Comparison of ENCODE assay signal across 8 cellular contexts in genomic region chr19:13116282-13117175, GRCh38. TPM values are rescaled to one million over a fixed set of nuclear protein-coding genes. Genes with fewer than 3 reads are reported as not detected.
DNase-seq lines count a peak whose midpoint lies in the region; ATAC-seq and TF ChIP-seq lines count a peak whose summit lies in the region.

Gene TRMT1, minus strand, starts transcription at chr19:13116740. Its CDS starts 341 bp downstream, at chr19:13116399.

- intact Hi-C loops in naive thymus-derived CD4-positive, alpha-beta T cell (cut with micrococcal nuclease): loop anchor here (1.0 to 5.0 kb wide), 10 partner anchors 12 to 966 kb away; partner anchors contain the start of genes GCDH (in 2 of the 2) and TRIR (in 1 of the 2)

- H3K9me3 ChIP-seq in Karpas-422 (ENCODE audit: low read length): no peaks in the 10 kb centered on the region
- H3K9me3 ChIP-seq in naive thymus-derived CD4-positive, alpha-beta T cell (ENCODE audit: control insufficient read depth in 2 of 3, low read length in 3 of 3): no peaks in the 10 kb centered on the region

- peak within 1 kb of the TSS; percentile 92 for H3K27ac Mint-ChIP-seq in activated T-cell treated with anti-CD3 and anti-CD28 coated beads, Interleukin-2, amount 50 U/mL, for 72 hours
- H3K27ac Mint-ChIP-seq in naive thymus-derived CD4-positive, alpha-beta T cell: peak within 1 kb of the TSS; percentile 85 to 96 (median 91)
- H3K27ac Mint-ChIP-seq in stimulated activated effector memory CD8-positive, alpha-beta T cell treated with anti-CD3 and anti-CD28 coated beads, Interleukin-12 subunit alpha, Interleukin-12 subunit beta, amount 100 ng/mL, for 72 hours: peak within 1 kb of the TSS; percentile 93

- no peaks in the 10 kb centered on the region for H3K27me3 ChIP-seq in BJ (ENCODE audit: control insufficient read depth, insufficient read depth, low read length)
- H3K27me3 ChIP-seq in Karpas-422 (ENCODE audit: low read length): no peaks in the 10 kb centered on the region
- no peaks in the 10 kb centered on the region for H3K27me3 ChIP-seq in naive thymus-derived CD4-positive, alpha-beta T cell (ENCODE audit: control insufficient read depth in 2 of 2, insufficient read depth in 2 of 2, low read length in 2 of 2)

- peaks cover 0 to 3% of the 10 kb centered on the region in 2 donors for H3K36me3 Mint-ChIP-seq in activated T-cell treated with anti-CD3 and anti-CD28 coated beads, Interleukin-2, amount 50 U/mL, for 72 hours (ENCODE audit: insufficient read depth in 2 of 2)
- peaks cover 0 to 2% (median 0%) of the 10 kb centered on the region in 5 donors for H3K36me3 Mint-ChIP-seq in naive thymus-derived CD4-positive, alpha-beta T cell
- H3K36me3 Mint-ChIP-seq in stimulated activated effector memory CD8-positive, alpha-beta T cell treated with anti-CD3 and anti-CD28 coated beads, Interleukin-12 subunit alpha, Interleukin-12 subunit beta, amount 100 ng/mL, for 72 hours: peaks cover 60% of the 10 kb centered on the region

- H3K27me3 Mint-ChIP-seq in activated T-cell treated with anti-CD3 and anti-CD28 coated beads, Interleukin-2, amount 50 U/mL, for 72 hours (ENCODE audit: low read depth): no peaks in the 10 kb centered on the region
- H3K27me3 Mint-ChIP-seq in naive thymus-derived CD4-positive, alpha-beta T cell: no peaks in the 10 kb centered on the region

- H3K9me3 Mint-ChIP-seq in activated T-cell treated with anti-CD3 and anti-CD28 coated beads, Interleukin-2, amount 50 U/mL, for 72 hours: no peaks in the 10 kb centered on the region
- peaks cover 0 to 3% (median 0%) of the 10 kb centered on the region in 11 donors for H3K9me3 Mint-ChIP-seq in naive thymus-derived CD4-positive, alpha-beta T cell
- no peaks in the 10 kb centered on the region for H3K9me3 Mint-ChIP-seq in stimulated activated effector memory CD8-positive, alpha-beta T cell treated with anti-CD3 and anti-CD28 coated beads, Interleukin-12 subunit alpha, Interleukin-12 subunit beta, amount 100 ng/mL, for 72 hours

- H3K4me3 ChIP-seq in BJ (ENCODE audit: low read depth, low read length) (peak within 1 kb of the TSS; percentile 99), Karpas-422 (ENCODE audit: low read length) (peak within 1 kb of the TSS; percentile 97)
- peak within 1 kb of the TSS; percentile 97 for H3K4me3 ChIP-seq in naive thymus-derived CD4-positive, alpha-beta T cell (ENCODE audit: low read length)

- POLR2A ChIA-PET in BJ (lab: Charles Lee): no interaction called here
- POLR2A ChIA-PET in naive thymus-derived CD4-positive, alpha-beta T cell (lab: Charles Lee): interaction anchor here (0.6 to 5.1 kb wide), 8 partner anchors 12 to 137 kb away, joined by 3 to 53 read pairs (median 10); partner anchors contain the start of genes IER2 and STX10

- peak within 1 kb of the TSS; percentile 55 for H3K27ac ChIP-seq in Karpas-422 (ENCODE audit: low read length)
- peak within 1 kb of the TSS; percentile 75 for H3K27ac ChIP-seq in naive thymus-derived CD4-positive, alpha-beta T cell (ENCODE audit: low read depth, low read length)

- peak within 1 kb of the TSS; percentile 92 for H3K4me3 Mint-ChIP-seq in activated T-cell treated with anti-CD3 and anti-CD28 coated beads, Interleukin-2, amount 50 U/mL, for 72 hours
- H3K4me3 Mint-ChIP-seq in naive thymus-derived CD4-positive, alpha-beta T cell: peak within 1 kb of the TSS; percentile 86 to 99 (median 97)
- peak within 1 kb of the TSS; percentile 85 for H3K4me3 Mint-ChIP-seq in stimulated activated effector memory CD8-positive, alpha-beta T cell treated with anti-CD3 and anti-CD28 coated beads, Interleukin-12 subunit alpha, Interleukin-12 subunit beta, amount 100 ng/mL, for 72 hours

- peak within 1 kb of the TSS; percentile 91 for H3K4me2 ChIP-seq in Karpas-422 (ENCODE audit: low read depth, low read length, poor library complexity, severe bottlenecking)

- ATAC-seq in GM19455 (IDR thresholded peaks at IDR 0.05; ENCODE audit: unreplicated experiment): peak; percentile 53
- peak; percentile 61 to 67 for ATAC-seq in activated T-cell treated with anti-CD3 and anti-CD28 coated beads, Interleukin-2, amount 50 U/mL, for 72 hours (replicated peaks in 1 of 2)
- ATAC-seq in naive thymus-derived CD4-positive, alpha-beta T cell: peak; percentile 74
- ATAC-seq in stimulated activated effector memory CD8-positive, alpha-beta T cell treated with anti-CD3 and anti-CD28 coated beads, Interleukin-12 subunit alpha, Interleukin-12 subunit beta, amount 100 ng/mL, for 72 hours: peak; percentile 67

- peaks cover 44% of the 10 kb centered on the region for H3K4me1 ChIP-seq in Karpas-422 (ENCODE audit: low read length)
- peaks cover 25 to 30% of the 10 kb centered on the region in 2 donors for H3K4me1 ChIP-seq in naive thymus-derived CD4-positive, alpha-beta T cell (ENCODE audit: control insufficient read depth in 2 of 2, insufficient read depth in 2 of 2, low read length in 2 of 2)

- peak within 1 kb of the TSS; percentile 73; the same call in 1 of the 2 replicates for H2AFZ ChIP-seq in Karpas-422 (ENCODE audit: low read length)

- DNase-seq in BJ (ENCODE audit: low read depth) (no peak), Karpas-422 (peak; percentile 97), RKO (ENCODE audit: low spot score) (peak; percentile 98), fibroblast of gingiva (ENCODE audit: low read depth) (peak; percentile 90)
- DNase-seq in activated T-cell treated with anti-CD3 and anti-CD28 coated beads, Interleukin-2, amount 50 U/mL, for 72 hours: peak; percentile 89 to 94
- DNase-seq in naive thymus-derived CD4-positive, alpha-beta T cell: peak; percentile 65 to 90 (median 86)
- peak; percentile 76 to 95 for DNase-seq in stimulated activated effector memory CD8-positive, alpha-beta T cell treated with anti-CD3 and anti-CD28 coated beads, Interleukin-12 subunit alpha, Interleukin-12 subunit beta, amount 100 ng/mL, for 72 hours (ENCODE audit: low spot score in 2 of 2)

- peaks cover 27% of the 10 kb centered on the region for H4K20me1 ChIP-seq in Karpas-422 (ENCODE audit: insufficient read depth, low read depth, low read length)

- H3K4me1 Mint-ChIP-seq in activated T-cell treated with anti-CD3 and anti-CD28 coated beads, Interleukin-2, amount 50 U/mL, for 72 hours (ENCODE audit: low read depth): peaks cover 41% of the 10 kb centered on the region
- peaks cover 12 to 50% (median 36%) of the 10 kb centered on the region in 7 donors for H3K4me1 Mint-ChIP-seq in naive thymus-derived CD4-positive, alpha-beta T cell
- H3K4me1 Mint-ChIP-seq in stimulated activated effector memory CD8-positive, alpha-beta T cell treated with anti-CD3 and anti-CD28 coated beads, Interleukin-12 subunit alpha, Interleukin-12 subunit beta, amount 100 ng/mL, for 72 hours: peaks cover 40% of the 10 kb centered on the region

- peaks cover 7% of the 10 kb centered on the region for H3K36me3 ChIP-seq in BJ (ENCODE audit: control insufficient read depth, insufficient read depth, low read length)
- no peaks in the 10 kb centered on the region for H3K36me3 ChIP-seq in Karpas-422 (ENCODE audit: insufficient read depth, low read length)
- peaks cover 0 to 29% (median 0%) of the 10 kb centered on the region in 3 experiments for H3K36me3 ChIP-seq in naive thymus-derived CD4-positive, alpha-beta T cell (ENCODE audit: control insufficient read depth in 2 of 3, insufficient read depth in 3 of 3, low read length in 3 of 3)

- H3K9me2 ChIP-seq in Karpas-422 (replicated peaks; ENCODE audit: insufficient read depth, low read length): no peaks in the 10 kb centered on the region

- peaks cover 50% of the 10 kb centered on the region for H3K79me2 ChIP-seq in Karpas-422 (ENCODE audit: low read length)

- no peak for TF ChIP-seq CTCF in BJ (IDR thresholded peaks at IDR 0.05; ENCODE audit: insufficient read depth, low read depth, low read length)

- peak within 1 kb of the TSS; percentile 84 for H3K9ac ChIP-seq in Karpas-422 (ENCODE audit: low read length)

- CTCF ChIA-PET in BJ (lab: Yijun Ruan, JAX): interaction anchor here (1.0 to 2.2 kb wide), 4 partner anchors 34 to 151 kb away, joined by 3 to 6 read pairs (median 4); no protein-coding TSS in a partner anchor
- CTCF ChIA-PET in naive thymus-derived CD4-positive, alpha-beta T cell (lab: Charles Lee): interaction anchor here (0.9 to 4.1 kb wide), 3 partner anchors 11 to 13 kb away, joined by 3 to 19 read pairs (median 3); no protein-coding TSS in a partner anchor

RNA-seq across cellular contexts. Expression of gene TRMT1, which starts in this region (rescaled TPM):
- 15.9 and 30.8 TPM in 2 replicates for polyA plus RNA-seq in BJ (2011; rRNA removed)
- 20.2 and 36.8 TPM in 2 replicates for polyA minus RNA-seq in BJ (2011; rRNA and poly(A)+ RNA removed)
- total RNA-seq in Karpas-422 (2014; rRNA removed; shearing (Covaris generic); ENCODE audit: low replicate concordance): 35.9 and 69.7 TPM in 2 replicates
- 10 to 100 TPM; 41.0 to 46.0 TPM for total RNA-seq in activated T-cell treated with anti-CD3 and anti-CD28 coated beads, Interleukin-2, amount 50 U/mL, for 72 hours
- 10 to 100 TPM; 64.2 to 96.4 (median 87.8) TPM for total RNA-seq in naive thymus-derived CD4-positive, alpha-beta T cell
- polyA plus RNA-seq in naive thymus-derived CD4-positive, alpha-beta T cell: 10 to 100 TPM; 22.6 to 36.3 TPM
